In the genomic region with DNA sequence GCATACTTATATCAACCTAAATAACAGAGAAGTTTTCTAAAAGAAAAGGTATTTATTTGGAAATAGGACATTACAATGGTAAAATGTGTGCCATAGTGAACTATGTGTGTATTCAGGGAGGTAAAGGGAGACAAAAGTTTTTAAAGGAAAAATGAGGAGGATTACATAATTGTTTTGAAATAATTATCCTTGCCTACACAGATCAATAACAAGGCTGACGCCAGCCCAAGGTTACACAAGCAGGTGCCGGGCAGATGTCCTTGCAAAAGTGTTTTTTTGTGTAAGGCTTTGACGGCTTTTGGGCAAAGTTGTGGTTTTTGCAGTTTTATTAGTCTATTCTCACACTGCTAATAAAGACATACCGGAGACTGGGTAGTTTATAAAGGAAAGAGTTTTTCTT, we compare ENCODE assay signal across 1 cellular context.
A peak's percentile ranks its signal among the peaks of the same experiment; 100 is the strongest.
TF ChIP-seq lines count a peak whose summit lies in the region.

No MANE protein-coding gene starts in this region.

TF ChIP-seq in HepG2, 621 proteins besides CTCF, POLR2A, EP300 and RAD21 (continued from another document and continues in another):
- TF ChIP-seq, protein P1, sequence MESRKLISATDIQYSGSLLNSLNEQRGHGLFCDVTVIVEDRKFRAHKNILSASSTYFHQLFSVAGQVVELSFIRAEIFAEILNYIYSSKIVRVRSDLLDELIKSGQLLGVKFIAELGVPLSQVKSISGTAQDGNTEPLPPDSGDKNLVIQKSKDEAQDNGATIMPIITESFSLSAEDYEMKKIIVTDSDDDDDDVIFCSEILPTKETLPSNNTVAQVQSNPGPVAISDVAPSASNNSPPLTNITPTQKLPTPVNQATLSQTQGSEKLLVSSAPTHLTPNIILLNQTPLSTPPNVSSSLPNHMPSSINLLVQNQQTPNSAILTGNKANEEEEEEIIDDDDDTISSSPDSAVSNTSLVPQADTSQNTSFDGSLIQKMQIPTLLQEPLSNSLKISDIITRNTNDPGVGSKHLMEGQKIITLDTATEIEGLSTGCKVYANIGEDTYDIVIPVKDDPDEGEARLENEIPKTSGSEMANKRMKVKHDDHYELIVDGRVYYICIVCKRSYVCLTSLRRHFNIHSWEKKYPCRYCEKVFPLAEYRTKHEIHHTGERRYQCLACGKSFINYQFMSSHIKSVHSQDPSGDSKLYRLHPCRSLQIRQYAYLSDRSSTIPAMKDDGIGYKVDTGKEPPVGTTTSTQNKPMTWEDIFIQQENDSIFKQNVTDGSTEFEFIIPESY (CRISPR knock-in tag; IDR thresholded peaks at IDR 0.05): no peak
- TF ChIP-seq BCL6 (CRISPR knock-in tag; IDR thresholded peaks at IDR 0.05) (peak; percentile 58; the same call in 1 of the 2 replicates), SIN3A (IDR thresholded peaks at IDR 0.05; ENCODE audit: borderline replicate concordance, low read depth, low read length) (no peak), CEBPG (CRISPR knock-in tag; IDR thresholded peaks at IDR 0.05) (peak; percentile 67), FOXP1 (IDR thresholded peaks at IDR 0.05) (no peak), FOXP1 (CRISPR knock-in tag; IDR thresholded peaks at IDR 0.05) (peak; percentile 74), AGO1 (IDR thresholded peaks at IDR 0.05; ENCODE audit: low read depth, low read length, poor library complexity, severe bottlenecking) (no peak), RBM22 (optimal IDR thresholded peaks at IDR 0.05; ENCODE audit: low read length) (no peak), ZBTB8A (CRISPR knock-in tag; IDR thresholded peaks at IDR 0.05; ENCODE audit: borderline replicate concordance, low read depth) (no peak), TBX2 (CRISPR knock-in tag; IDR thresholded peaks at IDR 0.05; ENCODE audit: borderline replicate concordance) (peak; percentile 40; the same call in 1 of the 2 replicates), FOXA3 (CRISPR knock-in tag; IDR thresholded peaks at IDR 0.05) (peak; percentile 67), KAT2B (IDR thresholded peaks at IDR 0.05; ENCODE audit: borderline replicate concordance, low read depth, low read length) (no peak), ZSCAN12 (CRISPR knock-in tag; IDR thresholded peaks at IDR 0.05) (no peak), ZNF792 (CRISPR knock-in tag; IDR thresholded peaks at IDR 0.05) (no peak), ZBTB21 (CRISPR knock-in tag; IDR thresholded peaks at IDR 0.05) (peak; percentile 70), ZNF225 (CRISPR knock-in tag; IDR thresholded peaks at IDR 0.05) (no peak), ZNF724P (CRISPR knock-in tag; IDR thresholded peaks at IDR 0.05; ENCODE audit: borderline replicate concordance) (no peak), NONO (IDR thresholded peaks at IDR 0.05) (no peak), NONO (CRISPR knock-in tag; conservative IDR thresholded peaks at IDR 0.05) (no peak), SIX1 (CRISPR knock-in tag; IDR thresholded peaks at IDR 0.05; ENCODE audit: borderline replicate concordance) (no peak), ZFX (CRISPR knock-in tag; IDR thresholded peaks at IDR 0.05; ENCODE audit: low read depth) (no peak), FOXJ3 (CRISPR knock-in tag; IDR thresholded peaks at IDR 0.05; ENCODE audit: borderline replicate concordance) (peak; percentile 44; the same call in 1 of the 2 replicates), ZNF3 (CRISPR knock-in tag; IDR thresholded peaks at IDR 0.05) (no peak), NFKBIZ (CRISPR knock-in tag; IDR thresholded peaks at IDR 0.05) (no peak), ZNF775 (CRISPR knock-in tag; IDR thresholded peaks at IDR 0.05; ENCODE audit: borderline replicate concordance) (no peak), MIER3 (CRISPR knock-in tag; IDR thresholded peaks at IDR 0.05; ENCODE audit: borderline replicate concordance) (0 out of 2 replicates have a peak, but pooled peaks have one; percentile 25), SOX5 (CRISPR knock-in tag; IDR thresholded peaks at IDR 0.05; ENCODE audit: borderline replicate concordance) (peak; percentile 69; the same call in 1 of the 2 replicates), MBD4 (IDR thresholded peaks at IDR 0.05; ENCODE audit: borderline replicate concordance, low read length) (no peak), ONECUT2 (CRISPR knock-in tag; IDR thresholded peaks at IDR 0.05) (peak; percentile 92), EZH2 (conservative IDR thresholded peaks at IDR 0.05; ENCODE audit: low read depth, low read length) (no peak)
- TF ChIP-seq, protein P2, sequence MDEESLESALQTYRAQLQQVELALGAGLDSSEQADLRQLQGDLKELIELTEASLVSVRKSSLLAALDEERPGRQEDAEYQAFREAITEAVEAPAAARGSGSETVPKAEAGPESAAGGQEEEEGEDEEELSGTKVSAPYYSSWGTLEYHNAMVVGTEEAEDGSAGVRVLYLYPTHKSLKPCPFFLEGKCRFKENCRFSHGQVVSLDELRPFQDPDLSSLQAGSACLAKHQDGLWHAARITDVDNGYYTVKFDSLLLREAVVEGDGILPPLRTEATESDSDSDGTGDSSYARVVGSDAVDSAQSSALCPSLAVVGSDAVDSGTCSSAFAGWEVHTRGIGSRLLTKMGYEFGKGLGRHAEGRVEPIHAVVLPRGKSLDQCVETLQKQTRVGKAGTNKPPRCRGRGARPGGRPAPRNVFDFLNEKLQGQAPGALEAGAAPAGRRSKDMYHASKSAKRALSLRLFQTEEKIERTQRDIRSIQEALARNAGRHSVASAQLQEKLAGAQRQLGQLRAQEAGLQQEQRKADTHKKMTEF (CRISPR knock-in tag; IDR thresholded peaks at IDR 0.05): peak; percentile 57; the same call in 1 of the 2 replicates
- TF ChIP-seq, protein P3, sequence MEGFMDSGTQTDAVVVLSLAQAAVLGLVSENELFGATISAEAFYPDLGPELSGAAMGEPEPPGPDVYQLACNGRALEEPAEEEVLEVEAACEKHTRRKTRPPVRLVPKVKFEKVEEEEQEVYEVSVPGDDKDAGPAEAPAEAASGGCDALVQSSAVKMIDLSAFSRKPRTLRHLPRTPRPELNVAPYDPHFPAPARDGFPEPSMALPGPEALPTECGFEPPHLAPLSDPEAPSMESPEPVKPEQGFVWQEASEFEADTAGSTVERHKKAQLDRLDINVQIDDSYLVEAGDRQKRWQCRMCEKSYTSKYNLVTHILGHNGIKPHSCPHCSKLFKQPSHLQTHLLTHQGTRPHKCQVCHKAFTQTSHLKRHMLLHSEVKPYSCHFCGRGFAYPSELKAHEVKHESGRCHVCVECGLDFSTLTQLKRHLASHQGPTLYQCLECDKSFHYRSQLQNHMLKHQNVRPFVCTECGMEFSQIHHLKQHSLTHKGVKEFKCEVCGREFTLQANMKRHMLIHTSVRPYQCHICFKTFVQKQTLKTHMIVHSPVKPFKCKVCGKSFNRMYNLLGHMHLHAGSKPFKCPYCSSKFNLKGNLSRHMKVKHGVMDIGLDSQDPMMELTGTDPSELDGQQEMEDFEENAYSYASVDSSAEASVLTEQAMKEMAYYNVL (CRISPR knock-in tag; IDR thresholded peaks at IDR 0.05; ENCODE audit: borderline replicate concordance): 0 out of 2 replicates have a peak, but pooled peaks have one; percentile 31
- TF ChIP-seq, protein P4, sequence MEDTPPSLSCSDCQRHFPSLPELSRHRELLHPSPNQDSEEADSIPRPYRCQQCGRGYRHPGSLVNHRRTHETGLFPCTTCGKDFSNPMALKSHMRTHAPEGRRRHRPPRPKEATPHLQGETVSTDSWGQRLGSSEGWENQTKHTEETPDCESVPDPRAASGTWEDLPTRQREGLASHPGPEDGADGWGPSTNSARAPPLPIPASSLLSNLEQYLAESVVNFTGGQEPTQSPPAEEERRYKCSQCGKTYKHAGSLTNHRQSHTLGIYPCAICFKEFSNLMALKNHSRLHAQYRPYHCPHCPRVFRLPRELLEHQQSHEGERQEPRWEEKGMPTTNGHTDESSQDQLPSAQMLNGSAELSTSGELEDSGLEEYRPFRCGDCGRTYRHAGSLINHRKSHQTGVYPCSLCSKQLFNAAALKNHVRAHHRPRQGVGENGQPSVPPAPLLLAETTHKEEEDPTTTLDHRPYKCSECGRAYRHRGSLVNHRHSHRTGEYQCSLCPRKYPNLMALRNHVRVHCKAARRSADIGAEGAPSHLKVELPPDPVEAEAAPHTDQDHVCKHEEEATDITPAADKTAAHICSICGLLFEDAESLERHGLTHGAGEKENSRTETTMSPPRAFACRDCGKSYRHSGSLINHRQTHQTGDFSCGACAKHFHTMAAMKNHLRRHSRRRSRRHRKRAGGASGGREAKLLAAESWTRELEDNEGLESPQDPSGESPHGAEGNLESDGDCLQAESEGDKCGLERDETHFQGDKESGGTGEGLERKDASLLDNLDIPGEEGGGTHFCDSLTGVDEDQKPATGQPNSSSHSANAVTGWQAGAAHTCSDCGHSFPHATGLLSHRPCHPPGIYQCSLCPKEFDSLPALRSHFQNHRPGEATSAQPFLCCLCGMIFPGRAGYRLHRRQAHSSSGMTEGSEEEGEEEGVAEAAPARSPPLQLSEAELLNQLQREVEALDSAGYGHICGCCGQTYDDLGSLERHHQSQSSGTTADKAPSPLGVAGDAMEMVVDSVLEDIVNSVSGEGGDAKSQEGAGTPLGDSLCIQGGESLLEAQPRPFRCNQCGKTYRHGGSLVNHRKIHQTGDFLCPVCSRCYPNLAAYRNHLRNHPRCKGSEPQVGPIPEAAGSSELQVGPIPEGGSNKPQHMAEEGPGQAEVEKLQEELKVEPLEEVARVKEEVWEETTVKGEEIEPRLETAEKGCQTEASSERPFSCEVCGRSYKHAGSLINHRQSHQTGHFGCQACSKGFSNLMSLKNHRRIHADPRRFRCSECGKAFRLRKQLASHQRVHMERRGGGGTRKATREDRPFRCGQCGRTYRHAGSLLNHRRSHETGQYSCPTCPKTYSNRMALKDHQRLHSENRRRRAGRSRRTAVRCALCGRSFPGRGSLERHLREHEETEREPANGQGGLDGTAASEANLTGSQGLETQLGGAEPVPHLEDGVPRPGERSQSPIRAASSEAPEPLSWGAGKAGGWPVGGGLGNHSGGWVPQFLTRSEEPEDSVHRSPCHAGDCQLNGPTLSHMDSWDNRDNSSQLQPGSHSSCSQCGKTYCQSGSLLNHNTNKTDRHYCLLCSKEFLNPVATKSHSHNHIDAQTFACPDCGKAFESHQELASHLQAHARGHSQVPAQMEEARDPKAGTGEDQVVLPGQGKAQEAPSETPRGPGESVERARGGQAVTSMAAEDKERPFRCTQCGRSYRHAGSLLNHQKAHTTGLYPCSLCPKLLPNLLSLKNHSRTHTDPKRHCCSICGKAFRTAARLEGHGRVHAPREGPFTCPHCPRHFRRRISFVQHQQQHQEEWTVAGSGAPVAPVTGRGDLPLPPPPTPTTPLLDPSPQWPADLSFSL (CRISPR knock-in tag; IDR thresholded peaks at IDR 0.05): peak; percentile 40; the same call in 1 of the 2 replicates
- TF ChIP-seq, protein P5, sequence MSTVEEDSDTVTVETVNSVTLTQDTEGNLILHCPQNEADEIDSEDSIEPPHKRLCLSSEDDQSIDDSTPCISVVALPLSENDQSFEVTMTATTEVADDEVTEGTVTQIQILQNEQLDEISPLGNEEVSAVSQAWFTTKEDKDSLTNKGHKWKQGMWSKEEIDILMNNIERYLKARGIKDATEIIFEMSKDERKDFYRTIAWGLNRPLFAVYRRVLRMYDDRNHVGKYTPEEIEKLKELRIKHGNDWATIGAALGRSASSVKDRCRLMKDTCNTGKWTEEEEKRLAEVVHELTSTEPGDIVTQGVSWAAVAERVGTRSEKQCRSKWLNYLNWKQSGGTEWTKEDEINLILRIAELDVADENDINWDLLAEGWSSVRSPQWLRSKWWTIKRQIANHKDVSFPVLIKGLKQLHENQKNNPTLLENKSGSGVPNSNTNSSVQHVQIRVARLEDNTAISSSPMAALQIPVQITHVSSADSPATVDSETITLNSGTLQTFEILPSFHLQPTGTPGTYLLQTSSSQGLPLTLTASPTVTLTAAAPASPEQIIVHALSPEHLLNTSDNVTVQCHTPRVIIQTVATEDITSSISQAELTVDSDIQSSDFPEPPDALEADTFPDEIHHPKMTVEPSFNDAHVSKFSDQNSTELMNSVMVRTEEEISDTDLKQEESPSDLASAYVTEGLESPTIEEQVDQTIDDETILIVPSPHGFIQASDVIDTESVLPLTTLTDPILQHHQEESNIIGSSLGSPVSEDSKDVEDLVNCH (CRISPR knock-in tag; IDR thresholded peaks at IDR 0.05): no peak
- TF ChIP-seq, protein P6, sequence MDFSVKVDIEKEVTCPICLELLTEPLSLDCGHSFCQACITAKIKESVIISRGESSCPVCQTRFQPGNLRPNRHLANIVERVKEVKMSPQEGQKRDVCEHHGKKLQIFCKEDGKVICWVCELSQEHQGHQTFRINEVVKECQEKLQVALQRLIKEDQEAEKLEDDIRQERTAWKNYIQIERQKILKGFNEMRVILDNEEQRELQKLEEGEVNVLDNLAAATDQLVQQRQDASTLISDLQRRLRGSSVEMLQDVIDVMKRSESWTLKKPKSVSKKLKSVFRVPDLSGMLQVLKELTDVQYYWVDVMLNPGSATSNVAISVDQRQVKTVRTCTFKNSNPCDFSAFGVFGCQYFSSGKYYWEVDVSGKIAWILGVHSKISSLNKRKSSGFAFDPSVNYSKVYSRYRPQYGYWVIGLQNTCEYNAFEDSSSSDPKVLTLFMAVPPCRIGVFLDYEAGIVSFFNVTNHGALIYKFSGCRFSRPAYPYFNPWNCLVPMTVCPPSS (IDR thresholded peaks at IDR 0.05): no peak
- TF ChIP-seq, protein P7, sequence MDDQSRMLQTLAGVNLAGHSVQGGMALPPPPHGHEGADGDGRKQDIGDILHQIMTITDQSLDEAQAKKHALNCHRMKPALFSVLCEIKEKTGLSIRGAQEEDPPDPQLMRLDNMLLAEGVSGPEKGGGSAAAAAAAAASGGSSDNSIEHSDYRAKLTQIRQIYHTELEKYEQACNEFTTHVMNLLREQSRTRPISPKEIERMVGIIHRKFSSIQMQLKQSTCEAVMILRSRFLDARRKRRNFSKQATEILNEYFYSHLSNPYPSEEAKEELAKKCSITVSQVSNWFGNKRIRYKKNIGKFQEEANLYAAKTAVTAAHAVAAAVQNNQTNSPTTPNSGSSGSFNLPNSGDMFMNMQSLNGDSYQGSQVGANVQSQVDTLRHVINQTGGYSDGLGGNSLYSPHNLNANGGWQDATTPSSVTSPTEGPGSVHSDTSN (CRISPR knock-in tag; IDR thresholded peaks at IDR 0.05; ENCODE audit: borderline replicate concordance): no peak
- TF ChIP-seq, protein P8, sequence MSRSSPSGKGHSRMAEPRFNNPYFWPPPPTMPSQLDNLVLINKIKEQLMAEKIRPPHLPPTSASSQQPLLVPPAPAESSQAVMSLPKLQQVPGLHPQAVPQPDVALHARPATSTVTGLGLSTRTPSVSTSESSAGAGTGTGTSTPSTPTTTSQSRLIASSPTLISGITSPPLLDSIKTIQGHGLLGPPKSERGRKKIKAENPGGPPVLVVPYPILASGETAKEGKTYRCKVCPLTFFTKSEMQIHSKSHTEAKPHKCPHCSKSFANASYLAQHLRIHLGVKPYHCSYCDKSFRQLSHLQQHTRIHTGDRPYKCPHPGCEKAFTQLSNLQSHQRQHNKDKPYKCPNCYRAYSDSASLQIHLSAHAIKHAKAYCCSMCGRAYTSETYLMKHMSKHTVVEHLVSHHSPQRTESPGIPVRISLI (CRISPR knock-in tag; IDR thresholded peaks at IDR 0.05; ENCODE audit: borderline replicate concordance): peak; percentile 42; the same call in 1 of the 2 replicates
- TF ChIP-seq, protein P9, sequence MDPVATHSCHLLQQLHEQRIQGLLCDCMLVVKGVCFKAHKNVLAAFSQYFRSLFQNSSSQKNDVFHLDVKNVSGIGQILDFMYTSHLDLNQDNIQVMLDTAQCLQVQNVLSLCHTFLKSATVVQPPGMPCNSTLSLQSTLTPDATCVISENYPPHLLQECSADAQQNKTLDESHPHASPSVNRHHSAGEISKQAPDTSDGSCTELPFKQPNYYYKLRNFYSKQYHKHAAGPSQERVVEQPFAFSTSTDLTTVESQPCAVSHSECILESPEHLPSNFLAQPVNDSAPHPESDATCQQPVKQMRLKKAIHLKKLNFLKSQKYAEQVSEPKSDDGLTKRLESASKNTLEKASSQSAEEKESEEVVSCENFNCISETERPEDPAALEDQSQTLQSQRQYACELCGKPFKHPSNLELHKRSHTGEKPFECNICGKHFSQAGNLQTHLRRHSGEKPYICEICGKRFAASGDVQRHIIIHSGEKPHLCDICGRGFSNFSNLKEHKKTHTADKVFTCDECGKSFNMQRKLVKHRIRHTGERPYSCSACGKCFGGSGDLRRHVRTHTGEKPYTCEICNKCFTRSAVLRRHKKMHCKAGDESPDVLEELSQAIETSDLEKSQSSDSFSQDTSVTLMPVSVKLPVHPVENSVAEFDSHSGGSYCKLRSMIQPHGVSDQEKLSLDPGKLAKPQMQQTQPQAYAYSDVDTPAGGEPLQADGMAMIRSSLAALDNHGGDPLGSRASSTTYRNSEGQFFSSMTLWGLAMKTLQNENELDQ (CRISPR knock-in tag; IDR thresholded peaks at IDR 0.05; ENCODE audit: borderline replicate concordance): no peak
